ENCODE assay signal across 19 cellular contexts in the genomic region with DNA sequence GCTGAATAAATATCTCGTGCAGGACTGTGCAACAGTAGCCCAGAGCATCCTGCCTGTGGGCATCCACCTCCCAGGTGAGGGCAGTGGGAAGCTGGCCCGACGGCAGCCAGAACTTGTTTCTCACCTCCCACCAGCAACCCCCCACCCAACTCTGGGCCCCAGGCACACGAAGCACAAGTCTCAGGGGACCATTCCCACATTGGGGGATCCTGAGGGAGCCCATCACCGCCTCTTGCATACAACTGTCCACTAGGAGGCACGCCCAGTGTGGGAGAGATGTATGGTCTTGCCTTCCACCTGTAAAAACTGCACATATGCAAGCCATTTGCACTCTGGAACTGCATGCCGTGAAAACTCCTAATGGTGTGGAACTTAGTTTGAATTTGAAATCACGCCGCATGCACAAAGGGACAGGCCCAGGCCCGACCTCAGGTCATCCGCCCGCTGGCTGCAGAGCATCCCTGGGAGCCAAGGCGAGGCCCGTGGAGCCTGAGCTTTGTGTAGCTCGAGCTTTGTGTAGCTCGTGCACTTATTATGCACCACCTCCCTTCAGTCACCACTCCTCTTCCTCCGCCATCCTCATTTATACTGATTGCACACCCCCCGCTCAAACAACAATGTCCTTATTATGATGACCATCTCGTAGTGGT.
DNase-seq lines count a peak whose midpoint lies in the region; ATAC-seq and TF ChIP-seq lines count a peak whose summit lies in the region.
"Had no signal": no experiment of that assay in that cellular context is flagged by ENCODE, and none has a peak within 500 bp of the region (broad histone marks: within the 10 kb centered on the region; RNA-seq: fewer than 3 reads in every experiment).

No MANE protein-coding gene starts in this region.

- H3K4me3 ChIP-seq in DND-41 (ENCODE audit: low read depth in 1 of 2, low read length in 2 of 2) = no peak overlapping the region
- H3K4me3 ChIP-seq in HCT116 (replicated peaks in 1 of 2; ENCODE audit: low read depth in 1 of 2, low read length in 2 of 2) = no peak overlapping the region
- no peak overlapping the region for H3K4me3 ChIP-seq in choroid plexus epithelial cell (ENCODE audit: low read depth, low read length)
- H3K4me3 ChIP-seq in right lobe of liver = no peak overlapping the region
- H3K4me3 ChIP-seq: pancreas, thoracic aorta had no signal

- ATAC-seq in DND-41 (ENCODE audit: insufficient read depth, low read depth) (no peak), HCT116 (peak; percentile 40; the same call in 1 of the 2 replicates), right lobe of liver (peak; percentile 5 to 40 (median 16)), GM21576 (IDR thresholded peaks at IDR 0.05; ENCODE audit: unreplicated experiment) (no peak)
- ATAC-seq in stimulated activated effector memory CD8-positive, alpha-beta T cell treated with anti-CD3 and anti-CD28 coated beads, Interleukin-12 subunit alpha, Interleukin-12 subunit beta, amount 100 ng/mL, for 72 hours = no peak
- ATAC-seq: esophagus mucosa had no signal

- H4K20me1 ChIP-seq in DND-41 (ENCODE audit: insufficient read depth, low read length) = no peaks in the 10 kb centered on the region; the same call in 1 of the 2 replicates
- H4K20me1 ChIP-seq in HCT116 (ENCODE audit: insufficient read depth) = no peaks in the 10 kb centered on the region

- H3K27ac ChIP-seq in DND-41 (ENCODE audit: low read length) (no peak overlapping the region), HCT116 (ENCODE audit: low read depth, low read length) (no peak overlapping the region), right lobe of liver (no peak overlapping the region)
- H3K27ac ChIP-seq: pancreas, thoracic aorta had no signal

- CTCF ChIA-PET in HCT116 (lab: Charles Lee) = no interaction called here

- H3K27me3 ChIP-seq in DND-41 (ENCODE audit: insufficient read depth, low read length, poor library complexity) (no peaks in the 10 kb centered on the region), HCT116 (ENCODE audit: insufficient read depth, low read length) (no peaks in the 10 kb centered on the region), right lobe of liver (no peaks in the 10 kb centered on the region)
- H3K27me3 ChIP-seq: pancreas had no signal

- H3K4me2 ChIP-seq in DND-41 (ENCODE audit: insufficient read depth, low read length) = no peak overlapping the region
- H3K4me2 ChIP-seq in HCT116 (ENCODE audit: low read length) = no peak overlapping the region

- H3K36me3 ChIP-seq in DND-41 (ENCODE audit: insufficient read depth, low read length) = peaks cover 24% of the 10 kb centered on the region
- peaks cover 2 to 14% of the 10 kb centered on the region in 2 experiments; a peak in 2 of 4 replicates for H3K36me3 ChIP-seq in HCT116 (ENCODE audit: control insufficient read depth in 1 of 2, insufficient read depth in 2 of 2, low read length in 2 of 2)
- peaks cover 0 to 8% (median 4%) of the 10 kb centered on the region in 4 donors for H3K36me3 ChIP-seq in right lobe of liver

- BruUV-seq in HCT116 (replicated peaks; lab: Mats Ljungman, UMichigan) = no TSS peak

- no peaks in the 10 kb centered on the region for H3K9me3 Mint-ChIP-seq in stimulated activated effector memory CD8-positive, alpha-beta T cell treated with anti-CD3 and anti-CD28 coated beads, Interleukin-12 subunit alpha, Interleukin-12 subunit beta, amount 100 ng/mL, for 72 hours
- H3K9me3 Mint-ChIP-seq: T-helper 2 cell treated with Interferon-gamma antibody and Interleukin-4, amounts not matched to agents 5 μg/mL and 100 μg/mL, for 36 hours had no signal

- no peak for TF ChIP-seq RAD21 in HCT116 (IDR thresholded peaks at IDR 0.05; ENCODE audit: low read depth)

- H3K36me3 Mint-ChIP-seq in stimulated activated effector memory CD8-positive, alpha-beta T cell treated with anti-CD3 and anti-CD28 coated beads, Interleukin-12 subunit alpha, Interleukin-12 subunit beta, amount 100 ng/mL, for 72 hours = peaks cover 46% of the 10 kb centered on the region

- peaks cover 7% of the 10 kb centered on the region for H3K4me1 ChIP-seq in DND-41 (ENCODE audit: insufficient read depth, low read length)
- H3K4me1 ChIP-seq in HCT116 (ENCODE audit: control insufficient read depth in 1 of 2, insufficient read depth in 2 of 2, low read length in 2 of 2) = no peaks in the 10 kb centered on the region
- H3K4me1 ChIP-seq in right lobe of liver = no peaks in the 10 kb centered on the region
- H3K4me1 ChIP-seq: pancreas had no signal

- H3K9ac ChIP-seq in DND-41 (ENCODE audit: low read depth, low read length) = no peak overlapping the region
- H3K9ac ChIP-seq in HCT116 (ENCODE audit: low read length) = no peak overlapping the region

- H3K9me3 ChIP-seq in DND-41 (ENCODE audit: insufficient read depth, low read length, severe bottlenecking) (peaks cover 3% of the 10 kb centered on the region), HCT116 (ENCODE audit: control insufficient read depth in 1 of 2, insufficient read depth in 1 of 2, low read depth in 1 of 2, low read length in 2 of 2) (no peaks in the 10 kb centered on the region), right lobe of liver (no peaks in the 10 kb centered on the region)
- H3K9me3 ChIP-seq: pancreas, thoracic aorta had no signal

- POLR2A ChIA-PET in HCT116 (lab: Charles Lee) = no interaction called here

- 66% methylated on average over 6 of the region's 19 CpGs for WGBS in right lobe of liver (ENCODE audit: insufficient coverage, low coverage, low lambda C conversion rate, missing lambda C conversion rate)

- no peaks in the 10 kb centered on the region for H3K9me2 ChIP-seq in HCT116 (ENCODE audit: insufficient read depth)

- RAD21 ChIA-PET in HCT116 (lab: Charles Lee; ENCODE audit: low non-redundant PET in 1 of 2, low total read pairs in 2 of 2, uncharacterized antibody in 2 of 2, unreplicated experiment in 2 of 2) = no interaction called here

- TF ChIP-seq CTCF in DND-41 (IDR thresholded peaks at IDR 0.05; ENCODE audit: borderline replicate concordance, extremely low read depth, low read length, poor library complexity, severe bottlenecking) = peak; percentile 12
- peak in 1 of 3 experiments; percentile 35; a peak in 1 of 6 replicates for TF ChIP-seq CTCF in HCT116 (IDR thresholded peaks at IDR 0.05 in 2 of 3, conservative IDR thresholded peaks at IDR 0.05 in 1 of 3; ENCODE audit: borderline replicate concordance in 1 of 3, insufficient read depth in 1 of 3, low read depth in 2 of 3, low read length in 2 of 3)
- peak; percentile 15 for TF ChIP-seq CTCF in choroid plexus epithelial cell (conservative IDR thresholded peaks at IDR 0.05; ENCODE audit: low read depth, low read length)
- TF ChIP-seq CTCF in right lobe of liver (IDR thresholded peaks at IDR 0.05) = no peak

- intact Hi-C loops in HCT116 (cut with micrococcal nuclease) (no loop called here), right lobe of liver (cut with DNase I) (no loop called here)

- no peaks in the 10 kb centered on the region for H3K4me1 Mint-ChIP-seq in stimulated activated effector memory CD8-positive, alpha-beta T cell treated with anti-CD3 and anti-CD28 coated beads, Interleukin-12 subunit alpha, Interleukin-12 subunit beta, amount 100 ng/mL, for 72 hours

- no peak overlapping the region for H3K4me3 Mint-ChIP-seq in stimulated activated effector memory CD8-positive, alpha-beta T cell treated with anti-CD3 and anti-CD28 coated beads, Interleukin-12 subunit alpha, Interleukin-12 subunit beta, amount 100 ng/mL, for 72 hours
- H3K4me3 Mint-ChIP-seq: activated naive CD4-positive, alpha-beta T cell treated with anti-CD3 and anti-CD28 coated beads for 36 hours; T-helper 2 cell treated with Interferon-gamma antibody and Interleukin-4, amounts not matched to agents 5 μg/mL and 100 μg/mL, for 36 hours had no signal

- H2AFZ ChIP-seq in DND-41 (ENCODE audit: low read depth, low read length) (no peak overlapping the region), HCT116 (ENCODE audit: low read depth, low read length, poor library complexity, severe bottlenecking) (no peak overlapping the region)

- H3K27ac Mint-ChIP-seq in stimulated activated effector memory CD8-positive, alpha-beta T cell treated with anti-CD3 and anti-CD28 coated beads, Interleukin-12 subunit alpha, Interleukin-12 subunit beta, amount 100 ng/mL, for 72 hours = no peak overlapping the region
- H3K27ac Mint-ChIP-seq: activated naive CD4-positive, alpha-beta T cell treated with anti-CD3 and anti-CD28 coated beads for 36 hours; T-helper 2 cell treated with Interferon-gamma antibody and Interleukin-4, amounts not matched to agents 5 μg/mL and 100 μg/mL, for 36 hours had no signal

- TF ChIP-seq POLR2A in HCT116 (IDR thresholded peaks at IDR 0.05; ENCODE audit: borderline replicate concordance, extremely low read depth, insufficient read depth, insufficient read length) (no peak), right lobe of liver (IDR thresholded peaks at IDR 0.05) (no peak)

- H3K79me2 ChIP-seq in DND-41 (ENCODE audit: insufficient read depth, low read length) (no peaks in the 10 kb centered on the region), HCT116 (ENCODE audit: insufficient read depth, low read length) (no peaks in the 10 kb centered on the region)

- DNase-seq in DND-41 = no peak
- DNase-seq in HCT116 (ENCODE audit: low read depth, low spot score) = no peak
- DNase-seq in choroid plexus epithelial cell (ENCODE audit: low read depth) = no peak
- no peak for DNase-seq in right lobe of liver
- DNase-seq in stimulated activated effector memory CD8-positive, alpha-beta T cell treated with anti-CD3 and anti-CD28 coated beads, Interleukin-12 subunit alpha, Interleukin-12 subunit beta, amount 100 ng/mL, for 72 hours (ENCODE audit: low spot score in 2 of 2) = no peak
- no peak for DNase-seq in NCI-H2227 (lab: John Stamatoyannopoulos, UW; ENCODE audit: unreplicated experiment)
- no peak for DNase-seq in SHP77 (lab: John Stamatoyannopoulos, UW)
- DNase-seq: activated naive CD4-positive, alpha-beta T cell treated with anti-CD3 and anti-CD28 coated beads for 36 hours; dermis blood vessel endothelial cell; hippocampal formation; Kasumi-1; NCI-H1417 treated with DMSO at 0.1 percent for 48 hours; pancreas; SHP77 treated with DMSO at 0.1 percent for 48 hours; stimulated activated CD4-positive, alpha-beta T cell treated with anti-CD3 and anti-CD28 coated beads, Interleukin-4, amount 100 ng/mL, for 4 hours had no signal

TF ChIP-seq in HCT116, 20 proteins besides CTCF, POLR2A, EP300 and RAD21 (continues in another document):
- TF ChIP-seq JUND (IDR thresholded peaks at IDR 0.05) = no peak
- no peak for TF ChIP-seq POLR2AphosphoS5 (IDR thresholded peaks at IDR 0.05; ENCODE audit: low read depth, low read length)
- no peak for TF ChIP-seq CBX3 (IDR thresholded peaks at IDR 0.05; ENCODE audit: low read depth)
- TF ChIP-seq, protein P1, sequence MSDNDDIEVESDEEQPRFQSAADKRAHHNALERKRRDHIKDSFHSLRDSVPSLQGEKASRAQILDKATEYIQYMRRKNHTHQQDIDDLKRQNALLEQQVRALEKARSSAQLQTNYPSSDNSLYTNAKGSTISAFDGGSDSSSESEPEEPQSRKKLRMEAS (IDR thresholded peaks at IDR 0.05) = no peak
- no peak for TF ChIP-seq ELF1 (IDR thresholded peaks at IDR 0.05; ENCODE audit: borderline replicate concordance, low read depth)
- TF ChIP-seq ZNF274 (IDR thresholded peaks at IDR 0.05; ENCODE audit: low read depth, low read length) = no peak
- no peak for TF ChIP-seq EZH2phosphoT487 (IDR thresholded peaks at IDR 0.05; ENCODE audit: borderline replicate concordance)

Comparison
In these comparisons a context has a peak if more than half of its experiments do, and no peak if none do; other contexts are left out.
1. ATAC-seq: peak in HCT116 (single experiment) and right lobe of liver (4 of 4); none in DND-41 (single experiment), stimulated activated effector memory CD8-positive, alpha-beta T cell treated with anti-CD3 and anti-CD28 coated beads, Interleukin-12 subunit alpha, Interleukin-12 subunit beta, amount 100 ng/mL, for 72 hours (single experiment) and GM21576 (single experiment).
2. CTCF ChIP-seq: peak in DND-41 (single experiment) and choroid plexus epithelial cell (single experiment); none in right lobe of liver (0 of 4).